In genomic region chr16:57270221-57271062, GRCh38 we compare ENCODE assay signal across 19 cellular contexts. TPM values are rescaled to one million over a fixed set of nuclear protein-coding genes. Genes with fewer than 3 reads are reported as not detected.
DNase-seq lines count a peak whose midpoint lies in the region; ATAC-seq and TF ChIP-seq lines count a peak whose summit lies in the region.
"Had no signal": no experiment of that assay in that cellular context is flagged by ENCODE, and none has a peak within 500 bp of the region (broad histone marks: within the 10 kb centered on the region; RNA-seq: fewer than 3 reads in every experiment).

No MANE protein-coding gene starts in this region.

- H3K4me3 Mint-ChIP-seq in CD4-positive, alpha-beta T cell, result no peak overlapping the region
- no peak overlapping the region for H3K4me3 Mint-ChIP-seq in WTC11
- H3K4me3 Mint-ChIP-seq: activated B cell treated with CpG ODN at 0.5 μM for 24 hours; CD8-positive, alpha-beta memory T cell; central memory CD8-positive, alpha-beta T cell; natural killer cell treated with Interleukin-12 subunit alpha and Interleukin-12 subunit beta and Interleukin-15 and Interleukin-18, amount 100 ng/mL, for 72 hours; stimulated activated naive CD8-positive, alpha-beta T cell treated with anti-CD3 and anti-CD28 coated beads, Interleukin-15, amount 100 ng/mL, for 72 hours; T-helper 17 cell had no signal

- H4K20me1 ChIP-seq in osteoblast (ENCODE audit: insufficient read depth, low read length), result no peaks in the 10 kb centered on the region

- in situ Hi-C loops in gastrocnemius medialis (cut with MboI; ENCODE audit: low sequenced_read_pairs in 4 of 4), result no loop called here

- no peak for TF ChIP-seq CTCF in CD4-positive, alpha-beta T cell (IDR thresholded peaks at IDR 0.05)
- no peak for TF ChIP-seq CTCF in WTC11 (IDR thresholded peaks at IDR 0.05)
- TF ChIP-seq CTCF in osteoblast (IDR thresholded peaks at IDR 0.05; ENCODE audit: extremely low read depth, low read depth, low read length), result no peak
- TF ChIP-seq CTCF in gastrocnemius medialis (IDR thresholded peaks at IDR 0.05 in 4 of 5, conservative IDR thresholded peaks at IDR 0.05 in 1 of 5), result no peak

- no peaks in the 10 kb centered on the region for H3K27me3 Mint-ChIP-seq in CD4-positive, alpha-beta T cell
- H3K27me3 Mint-ChIP-seq in WTC11 (ENCODE audit: low read depth), result no peaks in the 10 kb centered on the region
- H3K27me3 Mint-ChIP-seq: activated B cell treated with CpG ODN at 0.5 μM for 24 hours; CD8-positive, alpha-beta memory T cell; central memory CD8-positive, alpha-beta T cell; natural killer cell treated with Interleukin-12 subunit alpha and Interleukin-12 subunit beta and Interleukin-15 and Interleukin-18, amount 100 ng/mL, for 72 hours; stimulated activated naive CD8-positive, alpha-beta T cell treated with anti-CD3 and anti-CD28 coated beads, Interleukin-15, amount 100 ng/mL, for 72 hours; T-helper 17 cell had no signal

- no peak overlapping the region for H3K4me3 ChIP-seq in osteoblast (ENCODE audit: insufficient read depth, low read length)
- no peak overlapping the region for H3K4me3 ChIP-seq in gastrocnemius medialis

- peaks cover 44% of the 10 kb centered on the region for H3K4me1 Mint-ChIP-seq in CD4-positive, alpha-beta T cell (ENCODE audit: low read depth)
- peaks cover 8% of the 10 kb centered on the region for H3K4me1 Mint-ChIP-seq in WTC11
- H3K4me1 Mint-ChIP-seq: activated B cell treated with CpG ODN at 0.5 μM for 24 hours had no signal

- H3K4me1 ChIP-seq in osteoblast (ENCODE audit: insufficient read depth, low read length), result no peaks in the 10 kb centered on the region
- H3K4me1 ChIP-seq in gastrocnemius medialis, result no peaks in the 10 kb centered on the region

- no peak for DNase-seq in CD4-positive, alpha-beta T cell
- DNase-seq in WTC11 (ENCODE audit: low spot score) (no peak), inferior parietal cortex (ENCODE audit: extremely low spot score) (peak; percentile 79), osteoblast (ENCODE audit: insufficient read length, low spot score, missing footprints) (peak; percentile 51), gastrocnemius medialis (no peak), NCI-H524 treated with DMSO at 0.1 percent for 48 hours (lab: John Stamatoyannopoulos, UW) (no peak)
- no peak for DNase-seq in stimulated activated naive CD8-positive, alpha-beta T cell treated with anti-CD3 and anti-CD28 coated beads, Interleukin-15, Interleukin-2, amounts not matched to agents 100 U/mL and 50 U/mL, for 24 hours
- DNase-seq: ACHN; activated B cell treated with CpG ODN at 0.5 μM for 24 hours; CD8-positive, alpha-beta memory T cell; NCI-H1417 treated with DMSO at 0.1 percent for 48 hours; NCI-H345; retina; SHP77; stimulated activated naive CD8-positive, alpha-beta T cell treated with anti-CD3 and anti-CD28 coated beads, Interleukin-15, amount 100 ng/mL, for 72 hours; T-helper 17 cell had no signal

- H2AFZ ChIP-seq in osteoblast (ENCODE audit: low read length), result no peak overlapping the region

- H3K4me2 ChIP-seq in osteoblast (ENCODE audit: insufficient read depth, low read length), result no peak overlapping the region

- CTCF ChIA-PET in CD4-positive, alpha-beta T cell (lab: Charles Lee), result no interaction called here
- CTCF ChIA-PET in WTC11 (lab: Charles Lee), result interaction anchor here (0.9 to 1.8 kb wide), 5 partner anchors 25 to 307 kb away, joined by 3 to 7 read pairs (median 4); partner anchors contain the start of genes ARL2BP and POLR2C

- no peaks in the 10 kb centered on the region for H3K79me2 ChIP-seq in osteoblast (ENCODE audit: insufficient read depth, low read length)

- no peaks in the 10 kb centered on the region for H3K36me3 ChIP-seq in osteoblast (ENCODE audit: insufficient read depth, low read length)
- no peaks in the 10 kb centered on the region for H3K36me3 ChIP-seq in gastrocnemius medialis

- intact Hi-C loops in CD4-positive, alpha-beta T cell (cut with DNase I, micrococcal nuclease), result no loop called here
- intact Hi-C loops in gastrocnemius medialis (cut with DNase I; ENCODE audit: low total_unique reads), result no loop called here

- ATAC-seq in CD4-positive, alpha-beta T cell (ENCODE audit: poor library complexity), result no peak
- ATAC-seq in WTC11, result peak; percentile 65
- no peak for ATAC-seq in gastrocnemius medialis
- ATAC-seq in stimulated activated naive CD8-positive, alpha-beta T cell treated with anti-CD3 and anti-CD28 coated beads, Interleukin-15, Interleukin-2, amounts not matched to agents 100 U/mL and 50 U/mL, for 24 hours, result no peak
- ATAC-seq in GM21619 (IDR thresholded peaks at IDR 0.05; ENCODE audit: unreplicated experiment), result no peak
- ATAC-seq: natural killer cell treated with Interleukin-12 subunit alpha and Interleukin-12 subunit beta and Interleukin-15 and Interleukin-18, amount 100 ng/mL, for 72 hours; stimulated activated naive CD8-positive, alpha-beta T cell treated with anti-CD3 and anti-CD28 coated beads, Interleukin-15, amount 100 ng/mL, for 72 hours; T-helper 17 cell had no signal

- no peaks in the 10 kb centered on the region for H3K9me3 ChIP-seq in CD4-positive, alpha-beta T cell (ENCODE audit: control insufficient read depth, low read length)
- H3K9me3 ChIP-seq in osteoblast (ENCODE audit: low read depth, low read length), result no peaks in the 10 kb centered on the region
- no peaks in the 10 kb centered on the region for H3K9me3 ChIP-seq in gastrocnemius medialis

- no peak for TF ChIP-seq POLR2A in gastrocnemius medialis (IDR thresholded peaks at IDR 0.05)

- POLR2A ChIA-PET in CD4-positive, alpha-beta T cell (lab: Charles Lee), result no interaction called here
- POLR2A ChIA-PET in WTC11 (lab: Charles Lee), result interaction anchor here (0.7 kb wide), 1 partner anchor 11 kb away, joined by 3 read pairs; no protein-coding TSS in a partner anchor

- no peaks in the 10 kb centered on the region for H3K9me3 Mint-ChIP-seq in CD4-positive, alpha-beta T cell
- no peaks in the 10 kb centered on the region for H3K9me3 Mint-ChIP-seq in WTC11
- H3K9me3 Mint-ChIP-seq: activated B cell treated with CpG ODN at 0.5 μM for 24 hours; CD8-positive, alpha-beta memory T cell; central memory CD8-positive, alpha-beta T cell; natural killer cell treated with Interleukin-12 subunit alpha and Interleukin-12 subunit beta and Interleukin-15 and Interleukin-18, amount 100 ng/mL, for 72 hours; stimulated activated naive CD8-positive, alpha-beta T cell treated with anti-CD3 and anti-CD28 coated beads, Interleukin-15, amount 100 ng/mL, for 72 hours had no signal

- peak overlapping the region; percentile 97 for H3K27ac Mint-ChIP-seq in CD4-positive, alpha-beta T cell
- no peak overlapping the region for H3K27ac Mint-ChIP-seq in WTC11
- H3K27ac Mint-ChIP-seq: activated B cell treated with CpG ODN at 0.5 μM for 24 hours; CD8-positive, alpha-beta memory T cell; natural killer cell treated with Interleukin-12 subunit alpha and Interleukin-12 subunit beta and Interleukin-15 and Interleukin-18, amount 100 ng/mL, for 72 hours; stimulated activated naive CD8-positive, alpha-beta T cell treated with anti-CD3 and anti-CD28 coated beads, Interleukin-15, amount 100 ng/mL, for 72 hours; T-helper 17 cell had no signal

- no peaks in the 10 kb centered on the region for H3K27me3 ChIP-seq in CD4-positive, alpha-beta T cell (ENCODE audit: control insufficient read depth, insufficient read depth, low read length)
- H3K27me3 ChIP-seq in osteoblast (ENCODE audit: insufficient read depth, low read length), result peaks cover 3% of the 10 kb centered on the region
- no peaks in the 10 kb centered on the region for H3K27me3 ChIP-seq in gastrocnemius medialis

- H3K27ac ChIP-seq in CD4-positive, alpha-beta T cell (ENCODE audit: low read depth, low read length), result no peak overlapping the region
- H3K27ac ChIP-seq in osteoblast (ENCODE audit: low read depth, low read length) (no peak overlapping the region), gastrocnemius medialis (no peak overlapping the region)

- no peaks in the 10 kb centered on the region for H3K36me3 Mint-ChIP-seq in CD4-positive, alpha-beta T cell (ENCODE audit: low read depth)
- H3K36me3 Mint-ChIP-seq in WTC11, result no peaks in the 10 kb centered on the region
- H3K36me3 Mint-ChIP-seq: CD8-positive, alpha-beta memory T cell; natural killer cell treated with Interleukin-12 subunit alpha and Interleukin-12 subunit beta and Interleukin-15 and Interleukin-18, amount 100 ng/mL, for 72 hours had no signal

TF ChIP-seq in WTC11, 78 proteins besides CTCF, POLR2A, EP300 and RAD21:
- TF ChIP-seq NFATC4 (CRISPR knock-in tag; IDR thresholded peaks at IDR 0.05) (no peak), EMX1 (CRISPR knock-in tag; IDR thresholded peaks at IDR 0.05) (no peak), ZNF396 (CRISPR knock-in tag; IDR thresholded peaks at IDR 0.05; ENCODE audit: borderline replicate concordance) (no peak), ZBTB43 (CRISPR knock-in tag; IDR thresholded peaks at IDR 0.05) (no peak), ZNF416 (CRISPR knock-in tag; IDR thresholded peaks at IDR 0.05) (no peak), IRF1 (CRISPR knock-in tag; IDR thresholded peaks at IDR 0.05) (no peak), GTF2I (CRISPR knock-in tag; conservative IDR thresholded peaks at IDR 0.05) (no peak)

RNA-seq across cellular contexts. Expression of gene PLLP, which starts 14.0 kb away (rescaled TPM):
- 1 to 10 TPM; 1.8 to 2.5 TPM for total RNA-seq in CD4-positive, alpha-beta T cell
- total RNA-seq in WTC11 (2021) (2.8 to 3.4 TPM (median 3.2 TPM) in 3 replicates), osteoblast (under 0.01 TPM in 2 replicates), gastrocnemius medialis (1 to 10 TPM; 1.2 to 6.2 (median 4.7) TPM)
- total RNA-seq: activated B cell treated with CpG ODN at 0.5 μM for 24 hours had no signal

RNA-seq across cellular contexts. Expression of gene ARL2BP, which starts 25.4 kb away (rescaled TPM):
- 10 to 100 TPM; 32.4 to 35.6 TPM for total RNA-seq in CD4-positive, alpha-beta T cell
- total RNA-seq in WTC11 (2021) (10.6 to 12.4 TPM (median 12.3 TPM) in 3 replicates), osteoblast (85.8 and 88.4 TPM in 2 replicates), gastrocnemius medialis (10 to 100 TPM; 25.5 to 52.6 (median 44.5) TPM)

Comparison
In these comparisons a context has a peak if more than half of its experiments do, and no peak if none do; other contexts are left out.
1. DNase-seq: peak in inferior parietal cortex (single experiment) and osteoblast (single experiment); none in CD4-positive, alpha-beta T cell (0 of 10), WTC11 (single experiment), gastrocnemius medialis (0 of 2), NCI-H524 treated with DMSO at 0.1 percent for 48 hours (single experiment) and stimulated activated naive CD8-positive, alpha-beta T cell treated with anti-CD3 and anti-CD28 coated beads, Interleukin-15, Interleukin-2, amounts not matched to agents 100 U/mL and 50 U/mL, for 24 hours (single experiment).